ENCODE assay signal across 11 cellular contexts in the genomic region with DNA sequence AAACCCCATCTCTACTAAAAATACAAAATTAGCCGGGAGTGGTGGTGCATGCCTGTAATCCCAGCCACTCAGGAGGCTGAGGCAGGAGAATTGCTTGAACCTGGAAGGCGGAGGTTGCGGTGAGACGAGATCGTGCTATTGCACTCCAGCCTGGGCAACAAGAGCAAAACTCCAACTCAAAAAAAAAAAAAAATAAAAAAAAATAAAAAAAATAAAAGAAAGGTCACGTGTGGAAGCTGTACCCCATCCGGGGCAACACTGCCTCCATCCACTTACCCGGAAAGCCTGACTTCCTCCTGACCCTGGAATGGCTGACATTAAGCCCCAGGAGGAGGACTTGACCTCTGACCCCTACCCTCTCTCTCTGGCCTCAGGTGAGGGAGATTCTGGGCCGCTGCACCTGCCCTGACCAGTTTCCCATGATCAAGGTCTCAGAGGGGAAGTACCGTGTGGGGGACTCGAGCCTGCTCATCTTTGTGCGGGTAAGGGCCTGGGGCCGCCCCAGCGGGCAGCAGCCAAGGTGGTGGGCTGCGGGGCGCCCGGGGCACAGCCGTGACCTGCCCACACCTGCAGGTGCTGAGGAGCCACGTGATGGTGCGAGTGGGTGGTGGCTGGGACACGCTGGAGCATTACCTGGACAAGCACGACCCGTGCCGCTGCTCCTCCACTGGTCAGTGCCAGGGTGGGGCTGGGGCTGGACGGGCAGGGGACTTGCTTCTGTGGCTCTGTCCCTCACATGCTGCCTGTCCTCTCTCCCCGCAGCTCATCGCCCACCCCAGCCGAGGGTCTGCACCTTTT. TPM values are rescaled to one million over a fixed set of nuclear protein-coding genes. Genes with fewer than 3 reads are reported as not detected.
A peak's percentile ranks its signal among the peaks of the same experiment; 100 is the strongest.
DNase-seq lines count a peak whose midpoint lies in the region; ATAC-seq, FAIRE-seq and TF ChIP-seq lines count a peak whose summit lies in the region.
"Had no signal": no experiment of that assay in that cellular context is flagged by ENCODE, and none has a peak within 500 bp of the region (broad histone marks: within the 10 kb centered on the region; RNA-seq: fewer than 3 reads in every experiment).

No MANE protein-coding gene starts in this region.

- H3K4me3 ChIP-seq in left lung (no peak overlapping the region), spleen (peak overlapping the region in 1 of 8 donors; percentile 6)

- H3K27me3 ChIP-seq in left lung: peaks cover 22 to 56% of the 10 kb centered on the region in 2 donors
- H3K27me3 ChIP-seq in spleen (replicated peaks in 1 of 7): peaks cover 0 to 83% (median 46%) of the 10 kb centered on the region in 7 donors

- peaks cover 34 to 52% of the 10 kb centered on the region in 2 donors for H3K27me3 Mint-ChIP-seq in T-cell

- no peak for ATAC-seq in left lung
- ATAC-seq in T-cell (replicated peaks in 1 of 4): no peak
- ATAC-seq in GM18505 (IDR thresholded peaks at IDR 0.05; ENCODE audit: unreplicated experiment): no peak
- no peak for ATAC-seq in GM18907 (IDR thresholded peaks at IDR 0.05; ENCODE audit: unreplicated experiment)

- H3K9me3 ChIP-seq in left lung: no peaks in the 10 kb centered on the region
- no peaks in the 10 kb centered on the region for H3K9me3 ChIP-seq in spleen

- TF ChIP-seq POLR2A in GM12892 (IDR thresholded peaks at IDR 0.05; ENCODE audit: low read depth, low read length) (no peak), spleen (IDR thresholded peaks at IDR 0.05) (no peak), GM18505 (IDR thresholded peaks at IDR 0.05; ENCODE audit: borderline replicate concordance, extremely low read depth, insufficient read depth, insufficient read length) (no peak)

- H3K9me3 Mint-ChIP-seq in T-cell: no peaks in the 10 kb centered on the region
- H3K9me3 Mint-ChIP-seq: IgD-negative memory B cell had no signal

- DNase-seq in GM12892 (ENCODE audit: insufficient read length) (peak; percentile 28), astrocyte of the hippocampus (ENCODE audit: low read depth, low spot score) (peak; percentile 16), left lung (peak in 1 of 2 donors; percentile 84), spleen (no peak), T-cell (no peak), H4 (ENCODE audit: low spot score) (no peak)
- DNase-seq: NCI-H510A had no signal

- no peak for TF ChIP-seq CTCF in left lung (IDR thresholded peaks at IDR 0.05)
- TF ChIP-seq CTCF in spleen (IDR thresholded peaks at IDR 0.05 in 8 of 11, conservative IDR thresholded peaks at IDR 0.05 in 3 of 11): no peak

- peaks cover 0 to 11% of the 10 kb centered on the region in 2 donors for H3K36me3 ChIP-seq in left lung
- H3K36me3 ChIP-seq in spleen: peaks cover 0 to 10% (median 0%) of the 10 kb centered on the region in 6 donors

- POLR2A ChIA-PET in T-cell (lab: Charles Lee): no interaction called here

- H3K4me3 Mint-ChIP-seq in T-cell: no peak overlapping the region

- no peaks in the 10 kb centered on the region for H3K36me3 Mint-ChIP-seq in T-cell
- H3K36me3 Mint-ChIP-seq: IgD-negative memory B cell had no signal

- intact Hi-C loops in left lung (cut with DNase I): no loop called here
- intact Hi-C loops in spleen (cut with DNase I; ENCODE audit: low total_unique reads): no loop called here

- CTCF ChIA-PET in T-cell (lab: Charles Lee): no interaction called here

- 52 to 77% (median 71%) methylated on average over 12 to 28 of the region's 28 CpGs for WGBS in spleen, 5 donors

- no peak for FAIRE-seq in GM12892 (lab: Jason Lieb, UNC)

- no peak overlapping the region for H3K27ac Mint-ChIP-seq in T-cell

- peak overlapping the region; percentile 62 to 83 for H3K27ac ChIP-seq in left lung
- peak overlapping the region in 6 of 8 donors; percentile 5 to 89 (median 82) for H3K27ac ChIP-seq in spleen
- H3K27ac ChIP-seq: epithelial cell of prostate had no signal

- H3K4me1 ChIP-seq in left lung: peaks cover 52 to 92% of the 10 kb centered on the region in 2 donors
- peaks cover 35 to 98% (median 81%) of the 10 kb centered on the region in 6 donors for H3K4me1 ChIP-seq in spleen

- peaks cover 17 to 46% (median 25%) of the 10 kb centered on the region in 3 donors for H3K4me1 Mint-ChIP-seq in T-cell

RNA-seq across cellular contexts. Expression of gene GAS2L1, which starts 3.8 kb away (rescaled TPM):
- not detected for polyA plus RNA-seq in GM12892 (2012; ENCODE audit: missing spikeins)
- total RNA-seq in left lung: 10 to 100 TPM; 30.6 to 32.6 TPM
- 10 to 100 TPM; 13.8 to 41.5 (median 35.4) TPM for total RNA-seq in spleen
- polyA plus RNA-seq in spleen: 10 to 100 TPM in 1 of 3 donors, 1 to 10 TPM in 2; 7.0 to 21.7 (median 8.5) TPM
- total RNA-seq in T-cell: 1 to 10 TPM in 1 of 5 donors, under 1 TPM in 4; 0.53 to 1.2 (median 0.85) TPM
- 3.9 and 4.0 TPM in 2 replicates for total RNA-seq in H4 (2014; rRNA removed; shearing (Covaris generic))

RNA-seq across cellular contexts. Expression of gene RASL10A, which starts 5.2 kb away (rescaled TPM):
- not detected for polyA plus RNA-seq in GM12892 (2012; ENCODE audit: missing spikeins)
- total RNA-seq in left lung: 1 to 10 TPM in 1 of 2 donors, under 1 TPM in 1; 0.96 to 1.8 TPM
- total RNA-seq in spleen: 1 to 10 TPM in 5 of 7 donors, under 1 TPM in 2; 0.54 to 4.6 (median 2.0) TPM
- polyA plus RNA-seq in spleen: 1 to 10 TPM; 1.8 to 6.1 (median 2.9) TPM
- 1 to 10 TPM in 1 of 5 donors, under 1 TPM in 3, not detected in 1; 0.33 to 1.2 (median 0.71) TPM for total RNA-seq in T-cell
- total RNA-seq in H4 (2014; rRNA removed; shearing (Covaris generic)): not detected in 2 replicates
- polyA plus RNA-seq: IgD-negative memory B cell had no signal

RNA-seq across cellular contexts. Expression of gene EWSR1, which starts 42.2 kb away (rescaled TPM):
- polyA plus RNA-seq in GM12892 (2012; ENCODE audit: missing spikeins): 159 TPM
- 100 to 1,000 TPM; 125 to 189 TPM for total RNA-seq in left lung
- total RNA-seq in spleen: 100 to 1,000 TPM; 181 to 282 (median 266) TPM
- polyA plus RNA-seq in spleen: 100 to 1,000 TPM; 127 to 207 (median 204) TPM
- 100 to 1,000 TPM; 254 to 308 (median 260) TPM for total RNA-seq in T-cell
- 153 and 206 TPM in 2 replicates for total RNA-seq in H4 (2014; rRNA removed; shearing (Covaris generic))

RNA-seq across cellular contexts. Expression of gene RHBDD3, which starts 42.5 kb away (rescaled TPM):
- 8.0 TPM for polyA plus RNA-seq in GM12892 (2012; ENCODE audit: missing spikeins)
- 10 to 100 TPM; 24.1 to 34.7 TPM for total RNA-seq in left lung
- 10 to 100 TPM; 17.6 to 45.8 (median 24.7) TPM for total RNA-seq in spleen
- polyA plus RNA-seq in spleen: 10 to 100 TPM; 16.3 to 36.5 (median 23.9) TPM
- total RNA-seq in T-cell: 10 to 100 TPM; 14.1 to 25.4 (median 22.1) TPM
- 13.6 and 14.2 TPM in 2 replicates for total RNA-seq in H4 (2014; rRNA removed; shearing (Covaris generic))

Comparison
In these comparisons a context has a peak if more than half of its experiments do, and no peak if none do; other contexts are left out.
1. DNase-seq: peak in GM12892 (single experiment) and astrocyte of the hippocampus (single experiment); none in spleen (single experiment), T-cell (0 of 34) and H4 (single experiment).